In genomic region chr15:60945196-60945595, GRCh38 we compare ENCODE assay signal across 1 cellular context.
TF ChIP-seq lines count a peak whose summit lies in the region.

No MANE protein-coding gene starts in this region.

TF ChIP-seq in SK-N-SH, 30 proteins besides CTCF, POLR2A, EP300 and RAD21 (continued from another document):
- TF ChIP-seq REST (IDR thresholded peaks at IDR 0.05; ENCODE audit: low read depth, low read length) (no peak), ZBTB33 (IDR thresholded peaks at IDR 0.05; ENCODE audit: borderline replicate concordance, low read depth) (no peak), FOXM1 (IDR thresholded peaks at IDR 0.05; ENCODE audit: low read depth) (no peak), RFX5 (IDR thresholded peaks at IDR 0.05; ENCODE audit: low read length) (peak; percentile 70), CHD2 (IDR thresholded peaks at IDR 0.05; ENCODE audit: low read length, partially characterized antibody) (peak; percentile 68), FOXJ3 (CRISPR knock-in tag; IDR thresholded peaks at IDR 0.05) (no peak), SMC3 (IDR thresholded peaks at IDR 0.05; ENCODE audit: low read depth, low read length) (no peak), ELF1 (IDR thresholded peaks at IDR 0.05) (no peak), RXRA (IDR thresholded peaks at IDR 0.05; ENCODE audit: borderline replicate concordance, low read depth) (no peak), SIN3A (IDR thresholded peaks at IDR 0.05; ENCODE audit: borderline replicate concordance, low read depth, low read length) (no peak)
- TF ChIP-seq, protein P1, sequence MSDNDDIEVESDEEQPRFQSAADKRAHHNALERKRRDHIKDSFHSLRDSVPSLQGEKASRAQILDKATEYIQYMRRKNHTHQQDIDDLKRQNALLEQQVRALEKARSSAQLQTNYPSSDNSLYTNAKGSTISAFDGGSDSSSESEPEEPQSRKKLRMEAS (IDR thresholded peaks at IDR 0.05; ENCODE audit: low read depth) = no peak
- TF ChIP-seq, protein P2, sequence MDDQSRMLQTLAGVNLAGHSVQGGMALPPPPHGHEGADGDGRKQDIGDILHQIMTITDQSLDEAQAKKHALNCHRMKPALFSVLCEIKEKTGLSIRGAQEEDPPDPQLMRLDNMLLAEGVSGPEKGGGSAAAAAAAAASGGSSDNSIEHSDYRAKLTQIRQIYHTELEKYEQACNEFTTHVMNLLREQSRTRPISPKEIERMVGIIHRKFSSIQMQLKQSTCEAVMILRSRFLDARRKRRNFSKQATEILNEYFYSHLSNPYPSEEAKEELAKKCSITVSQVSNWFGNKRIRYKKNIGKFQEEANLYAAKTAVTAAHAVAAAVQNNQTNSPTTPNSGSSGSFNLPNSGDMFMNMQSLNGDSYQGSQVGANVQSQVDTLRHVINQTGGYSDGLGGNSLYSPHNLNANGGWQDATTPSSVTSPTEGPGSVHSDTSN (IDR thresholded peaks at IDR 0.05) = 0 out of 2 replicates have a peak, but pooled peaks have one; percentile 14
